8 cellular contexts compared by ENCODE assay signal in genomic region chr5:79236364-79236969, GRCh38. TPM values are rescaled to one million over a fixed set of nuclear protein-coding genes. Genes with fewer than 3 reads are reported as not detected.
A peak's percentile ranks its signal among the peaks of the same experiment; 100 is the strongest.
DNase-seq lines count a peak whose midpoint lies in the region; ATAC-seq and TF ChIP-seq lines count a peak whose summit lies in the region.

No MANE protein-coding gene starts in this region.

- H3K9me3 ChIP-seq in lower lobe of right lung, result no peaks in the 10 kb centered on the region

- H3K4me1 ChIP-seq in lower lobe of right lung, result peaks cover 44% of the 10 kb centered on the region

- H3K27me3 ChIP-seq in dorsolateral prefrontal cortex, result no peaks in the 10 kb centered on the region
- no peaks in the 10 kb centered on the region for H3K27me3 ChIP-seq in lower lobe of right lung (ENCODE audit: low read depth)

- intact Hi-C loops in dorsolateral prefrontal cortex (cut with DNase I) (loop anchor here (2.0 to 10.0 kb wide), 5 partner anchors 228 to 722 kb away; partner anchors contain the start of genes ARSB (in 1 of the 2) and HOMER1 (in 1 of the 2)), lower lobe of right lung (cut with DNase I) (no loop called here)

- DNase-seq in COR-L47 (lab: John Stamatoyannopoulos, UW), result peak; percentile 45
- peak in 3 of 10 donors; percentile 5 to 62 (median 37) for DNase-seq in dorsolateral prefrontal cortex
- no peak for DNase-seq in lower lobe of right lung
- peak; percentile 50 for DNase-seq in stimulated activated naive CD8-positive, alpha-beta T cell treated with anti-CD3 and anti-CD28 coated beads, Interleukin-15, Interleukin-2, amounts not matched to agents 100 U/mL and 50 U/mL, for 24 hours
- DNase-seq in H4 (ENCODE audit: low spot score), result no peak

- peak overlapping the region; percentile 98 for H3K27ac ChIP-seq in VCaP
- H3K27ac ChIP-seq in dorsolateral prefrontal cortex, result peak overlapping the region in 58 of 59 donors; percentile 41 to 95 (median 88)
- H3K27ac ChIP-seq in lower lobe of right lung, result peak overlapping the region; percentile 89

- peak; percentile 19 for ATAC-seq in GM19455 (IDR thresholded peaks at IDR 0.05; ENCODE audit: unreplicated experiment)
- ATAC-seq in HG03521 (IDR thresholded peaks at IDR 0.05; ENCODE audit: unreplicated experiment), result peak; percentile 26
- peak; percentile 54 to 64 for ATAC-seq in lower lobe of right lung
- peak; percentile 15 for ATAC-seq in stimulated activated naive CD8-positive, alpha-beta T cell treated with anti-CD3 and anti-CD28 coated beads, Interleukin-15, Interleukin-2, amounts not matched to agents 100 U/mL and 50 U/mL, for 24 hours

- H3K4me3 ChIP-seq in dorsolateral prefrontal cortex (peak overlapping the region; percentile 64 to 99 (median 92)), lower lobe of right lung (peak overlapping the region; percentile 98)

- no peaks in the 10 kb centered on the region for H3K36me3 ChIP-seq in lower lobe of right lung

- no peak for TF ChIP-seq CTCF in VCaP (conservative IDR thresholded peaks at IDR 0.05)
- peak in 1 of 56 donors; percentile 11 for TF ChIP-seq CTCF in dorsolateral prefrontal cortex (IDR thresholded peaks at IDR 0.05 in 54 of 56, conservative IDR thresholded peaks at IDR 0.05 in 2 of 56; ENCODE audit: low read depth in 1 of 56, partially characterized antibody in 56 of 56)
- TF ChIP-seq CTCF in lower lobe of right lung (IDR thresholded peaks at IDR 0.05), result no peak

RNA-seq across cellular contexts. Expression of gene JMY, which starts 0.5 kb away (rescaled TPM):
- 10 to 100 TPM; 21.8 to 40.5 (median 29.8) TPM for total RNA-seq in dorsolateral prefrontal cortex
- total RNA-seq in lower lobe of right lung, result 10.6 TPM
- total RNA-seq in H4 (2014; rRNA removed; shearing (Covaris generic)), result 3.5 and 3.6 TPM in 2 replicates

Comparison
In these comparisons a context has a peak if more than half of its experiments do, and no peak if none do; other contexts are left out.
1. DNase-seq: peak in COR-L47 (single experiment) and stimulated activated naive CD8-positive, alpha-beta T cell treated with anti-CD3 and anti-CD28 coated beads, Interleukin-15, Interleukin-2, amounts not matched to agents 100 U/mL and 50 U/mL, for 24 hours (single experiment); none in lower lobe of right lung (single experiment) and H4 (single experiment).
2. Peak in every context shown above with its lines, with median percentiles within 50 percentile points of each other: ATAC-seq and H3K27ac ChIP-seq.